Comparison of ENCODE assay signal across 26 cellular contexts in the genomic region with DNA sequence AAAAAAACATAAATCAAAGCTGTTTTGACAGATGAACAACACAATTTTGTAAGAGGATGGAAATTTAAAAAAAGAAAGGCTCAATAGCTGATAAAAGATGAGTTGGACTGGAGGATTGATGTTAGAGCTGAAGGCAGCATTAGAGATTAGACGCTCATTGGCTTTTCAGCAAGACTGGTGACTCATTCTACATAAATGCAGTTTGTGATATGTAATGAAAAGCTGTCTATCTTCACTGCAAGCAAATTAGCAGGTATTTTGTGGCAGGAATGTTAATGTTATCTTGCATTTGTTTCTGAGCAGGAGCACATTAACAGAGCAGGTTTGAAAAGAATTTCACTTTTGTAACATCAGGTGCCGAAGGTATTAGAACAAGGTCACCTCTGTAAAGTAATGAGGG.
DNase-seq lines count a peak whose midpoint lies in the region; ATAC-seq and TF ChIP-seq lines count a peak whose summit lies in the region.
"Had no signal": no experiment of that assay in that cellular context is flagged by ENCODE, and none has a peak within 500 bp of the region (broad histone marks: within the 10 kb centered on the region; RNA-seq: fewer than 3 reads in every experiment).

No MANE protein-coding gene starts in this region.

- intact Hi-C loops in tibial artery (cut with DNase I; ENCODE audit: low total_unique reads), result no loop called here

- H3K14ac ChIP-seq in neuronal stem cell (ENCODE audit: low read length), result no peak overlapping the region

- H3K18ac ChIP-seq in neuronal stem cell (ENCODE audit: low read length), result no peak overlapping the region

- H2BK12ac ChIP-seq in neuronal stem cell (ENCODE audit: low read length), result no peak overlapping the region

- H3K4me1 ChIP-seq in endodermal cell (ENCODE audit: control insufficient read depth, insufficient read depth, low read length), result peaks cover 5% of the 10 kb centered on the region
- H3K4me1 ChIP-seq in neuronal stem cell (ENCODE audit: control insufficient read depth in 2 of 2, insufficient read depth in 1 of 2, low read depth in 1 of 2, low read length in 2 of 2), result peaks cover 0 to under 1% of the 10 kb centered on the region in 2 donors
- no peaks in the 10 kb centered on the region for H3K4me1 ChIP-seq in tibial artery
- H3K4me1 ChIP-seq: BLaER1 treated with 17β-estradiol and CSF1 and Interleukin-3, amounts not matched to agents 10 nM and 100 nM; esophagus muscularis mucosa; upper lobe of right lung had no signal

- no peak overlapping the region for H3K4me2 ChIP-seq in neuronal stem cell (ENCODE audit: insufficient read depth, low read length, poor library complexity, severe bottlenecking)
- H3K4me2 ChIP-seq: BLaER1 treated with 17β-estradiol and CSF1 and Interleukin-3, amounts not matched to agents 10 nM and 100 nM had no signal

- no peak for ATAC-seq in HG03571 (IDR thresholded peaks at IDR 0.05; ENCODE audit: unreplicated experiment)
- ATAC-seq in activated CD4-positive, CD25-positive, alpha-beta regulatory T cell treated with anti-CD3 and anti-CD28 coated beads, Interleukin-2, amount 50 U/mL, for 24 hours, result no peak
- ATAC-seq: activated CD8-positive, alpha-beta T cell treated with anti-CD3 and anti-CD28 coated beads for 36 hours; gastrocnemius medialis; HCT116; upper lobe of right lung had no signal

- H3K36me3 Mint-ChIP-seq in endodermal cell (ENCODE audit: low read depth), result no peaks in the 10 kb centered on the region

- no peak overlapping the region for H3K23ac ChIP-seq in neuronal stem cell (ENCODE audit: low read depth, low read length, poor library complexity)

- H3K27ac ChIP-seq in endodermal cell (ENCODE audit: low read depth, low read length), result no peak overlapping the region
- H3K27ac ChIP-seq in neuronal stem cell (replicated peaks; ENCODE audit: low read length), result no peak overlapping the region
- H3K27ac ChIP-seq in tibial artery, result no peak overlapping the region
- H3K27ac ChIP-seq: BLaER1 treated with 17β-estradiol and CSF1 and Interleukin-3, amounts not matched to agents 10 nM and 100 nM; esophagus muscularis mucosa; gastrocnemius medialis; HL-60; upper lobe of right lung had no signal

- no peaks in the 10 kb centered on the region for H3K9me3 ChIP-seq in endodermal cell (ENCODE audit: control insufficient read depth, low read length)
- H3K9me3 ChIP-seq in neuronal stem cell (replicated peaks in 1 of 2; ENCODE audit: control insufficient read depth in 2 of 2, insufficient read depth in 1 of 2, low read depth in 1 of 2, low read length in 2 of 2), result no peaks in the 10 kb centered on the region
- H3K9me3 ChIP-seq in tibial artery, result no peaks in the 10 kb centered on the region
- H3K9me3 ChIP-seq: BLaER1 treated with 17β-estradiol and CSF1 and Interleukin-3, amounts not matched to agents 10 nM and 100 nM; esophagus muscularis mucosa; gastrocnemius medialis; upper lobe of right lung had no signal

- H3K4me1 Mint-ChIP-seq in endodermal cell, result peaks cover 10% of the 10 kb centered on the region
- H3K4me1 Mint-ChIP-seq: activated B cell treated with CpG ODN at 0.5 μM for 24 hours, neural crest cell had no signal

- H2AFZ ChIP-seq in neuronal stem cell (ENCODE audit: low read length), result no peak overlapping the region

- no peaks in the 10 kb centered on the region for H3K27me3 ChIP-seq in endodermal cell (ENCODE audit: control insufficient read depth, insufficient read depth, low read length, poor library complexity, severe bottlenecking)
- H3K27me3 ChIP-seq in neuronal stem cell (ENCODE audit: control insufficient read depth in 3 of 3, insufficient read depth in 3 of 3, low read depth in 1 of 3, low read length in 3 of 3), result no peaks in the 10 kb centered on the region
- H3K27me3 ChIP-seq in tibial artery, result no peaks in the 10 kb centered on the region
- H3K27me3 ChIP-seq: BLaER1 treated with 17β-estradiol and CSF1 and Interleukin-3, amounts not matched to agents 10 nM and 100 nM; esophagus muscularis mucosa; gastrocnemius medialis; upper lobe of right lung had no signal

- H3K36me3 ChIP-seq in endodermal cell (ENCODE audit: control insufficient read depth, insufficient read depth, low read length), result no peaks in the 10 kb centered on the region
- H3K36me3 ChIP-seq in neuronal stem cell (replicated peaks in 1 of 2; ENCODE audit: control insufficient read depth in 2 of 2, insufficient read depth in 2 of 2, low read length in 2 of 2), result no peaks in the 10 kb centered on the region
- no peaks in the 10 kb centered on the region for H3K36me3 ChIP-seq in tibial artery
- H3K36me3 ChIP-seq: BLaER1 treated with 17β-estradiol and CSF1 and Interleukin-3, amounts not matched to agents 10 nM and 100 nM; esophagus muscularis mucosa; gastrocnemius medialis; upper lobe of right lung had no signal

- no peaks in the 10 kb centered on the region for H3K9me3 Mint-ChIP-seq in endodermal cell
- H3K9me3 Mint-ChIP-seq: neural crest cell had no signal

- H3K9ac ChIP-seq in endodermal cell (ENCODE audit: extremely low read depth, low read length, poor library complexity, severe bottlenecking) (no peak overlapping the region), neuronal stem cell (ENCODE audit: low read depth, low read length, poor library complexity) (no peak overlapping the region)
- H3K9ac ChIP-seq: BLaER1 treated with 17β-estradiol and CSF1 and Interleukin-3, amounts not matched to agents 10 nM and 100 nM had no signal

- peak overlapping the region; percentile 16 for H3K4me3 ChIP-seq in endodermal cell (ENCODE audit: low read length)
- no peak overlapping the region for H3K4me3 ChIP-seq in neuronal stem cell (ENCODE audit: low read length in 2 of 2)
- H3K4me3 ChIP-seq in tibial artery, result no peak overlapping the region
- H3K4me3 ChIP-seq: BLaER1 treated with 17β-estradiol and CSF1 and Interleukin-3, amounts not matched to agents 10 nM and 100 nM; esophagus muscularis mucosa; gastrocnemius medialis; upper lobe of right lung had no signal

- TF ChIP-seq CTCF in endodermal cell (conservative IDR thresholded peaks at IDR 0.05), result no peak
- no peak for TF ChIP-seq CTCF in tibial artery (IDR thresholded peaks at IDR 0.05)

- H3K27me3 Mint-ChIP-seq in endodermal cell (ENCODE audit: insufficient read depth), result no peaks in the 10 kb centered on the region
- H3K27me3 Mint-ChIP-seq: activated B cell treated with CpG ODN at 0.5 μM for 24 hours; activated CD8-positive, alpha-beta T cell treated with anti-CD3 and anti-CD28 coated beads for 36 hours had no signal

- 52 to 70% methylated on average over 2 of the region's 2 CpGs for WGBS in endodermal cell (ENCODE audit: insufficient coverage in 1 of 2, insufficient read length in 1 of 2), 2 experiments
- WGBS in neuronal stem cell (ENCODE audit: extremely low coverage in 2 of 2, insufficient read length in 2 of 2, insufficient replicate concordance in 1 of 2), 2 donors, result no CpG with 5 or more reads among the region's 2 CpGs

- H2BK120ac ChIP-seq in neuronal stem cell (ENCODE audit: low read depth, low read length), result no peak overlapping the region

- no peak overlapping the region for H3K4me3 Mint-ChIP-seq in endodermal cell
- H3K4me3 Mint-ChIP-seq: activated B cell treated with CpG ODN at 0.5 μM for 24 hours; activated CD8-positive, alpha-beta T cell treated with anti-CD3 and anti-CD28 coated beads for 36 hours; neural crest cell had no signal

- no peak overlapping the region for H4K8ac ChIP-seq in neuronal stem cell (ENCODE audit: low read depth, low read length)

- H2BK5ac ChIP-seq in neuronal stem cell (ENCODE audit: low read length), result no peak overlapping the region

- no peak overlapping the region for H4K91ac ChIP-seq in neuronal stem cell (ENCODE audit: low read depth, low read length, poor library complexity)

- H3K27ac Mint-ChIP-seq in endodermal cell, result no peak overlapping the region
- H3K27ac Mint-ChIP-seq: activated B cell treated with CpG ODN at 0.5 μM for 24 hours; activated CD8-positive, alpha-beta T cell treated with anti-CD3 and anti-CD28 coated beads for 36 hours had no signal

- H3K4ac ChIP-seq in neuronal stem cell (ENCODE audit: low read length), result no peak overlapping the region

- no peak overlapping the region for H2AK5ac ChIP-seq in neuronal stem cell (ENCODE audit: low read depth, low read length)

- DNase-seq in COLO829 (ENCODE audit: low spot score), result peak; percentile 5
- DNase-seq in NCI-H2227 (lab: John Stamatoyannopoulos, UW; ENCODE audit: unreplicated experiment), result peak; percentile 46
- no peak for DNase-seq in endodermal cell
- DNase-seq in neuronal stem cell (ENCODE audit: low spot score), result peak; percentile 8
- no peak for DNase-seq in tibial artery
- DNase-seq in DMS 273 (lab: John Stamatoyannopoulos, UW; ENCODE audit: unreplicated experiment), result no peak
- DNase-seq: activated B cell treated with CpG ODN at 0.5 μM for 24 hours; activated CD8-positive, alpha-beta T cell treated with anti-CD3 and anti-CD28 coated beads for 36 hours; activated effector memory CD4-positive, alpha-beta T cell treated with Interleukin-2 at 50 U/mL for 16 hours; activated T-cell treated with anti-CD3 and anti-CD28 coated beads for 4 hours; effector CD4-positive, alpha-beta T cell; gastrocnemius medialis; NCI-H1092; NCI-H1930; NCI-H446 treated with DMSO at 0.1 percent for 48 hours; small intestine; stimulated activated CD4-positive, alpha-beta T cell treated with anti-CD3 and anti-CD28 coated beads, Interleukin-1b, Interleukin-23, amount 100 ng/mL, for 48 hours; SW 1271; upper lobe of right lung had no signal

- H2BK15ac ChIP-seq in neuronal stem cell (ENCODE audit: low read length), result no peak overlapping the region

- no peaks in the 10 kb centered on the region for H3K79me1 ChIP-seq in neuronal stem cell (ENCODE audit: low read depth, low read length)

Comparison
In these comparisons a context has a peak if more than half of its experiments do, and no peak if none do; other contexts are left out.
1. DNase-seq: peak in COLO829 (single experiment), NCI-H2227 (single experiment) and neuronal stem cell (single experiment); none in endodermal cell (single experiment), tibial artery (0 of 2) and DMS 273 (single experiment).